Comparison of ENCODE assay signal across 38 cellular contexts in the genomic region with DNA sequence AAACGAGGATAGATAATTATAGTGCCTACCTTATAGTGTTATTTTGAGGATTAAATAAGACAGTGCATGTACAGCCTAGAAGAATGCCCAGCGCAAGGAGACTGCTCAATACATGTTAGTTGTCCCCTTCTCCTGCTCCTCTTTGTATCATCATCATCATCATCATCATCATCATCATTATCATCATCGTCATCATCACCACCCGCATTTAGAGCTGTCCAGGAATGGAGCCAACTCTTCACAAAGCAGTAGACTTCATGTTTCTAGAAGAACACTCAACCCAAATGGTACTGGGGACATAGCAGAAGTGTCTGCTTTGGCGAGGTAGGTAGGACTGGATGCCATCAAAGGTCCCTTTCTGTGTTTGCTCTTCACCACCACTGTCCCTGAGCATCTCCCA.
"Had no signal": no experiment of that assay in that cellular context is flagged by ENCODE, and none has a peak within 500 bp of the region (broad histone marks: within the 10 kb centered on the region; RNA-seq: fewer than 3 reads in every experiment).

No MANE protein-coding gene starts in this region.

- H3K9me3 ChIP-seq: adrenal gland, ascending aorta, body of pancreas, breast epithelium had no signal

- H3K27ac ChIP-seq: adrenal gland, ascending aorta, body of pancreas, brain microvascular endothelial cell, breast epithelium, cardiac muscle cell had no signal

- H3K9me3 Mint-ChIP-seq: activated naive CD4-positive, alpha-beta T cell treated with anti-CD3 and anti-CD28 coated beads, Interleukin-2, amount 10 ng/mL, durations not matched to agents 7 days and 5 days; activated naive CD4-positive, alpha-beta T cell treated with anti-CD3 and anti-CD28 coated beads, Interleukin-2, amount 50 U/mL, for 24 hours; activated naive CD4-positive, alpha-beta T cell treated with anti-CD3 and anti-CD28 coated beads, Interleukin-2, amount 50 U/mL, for 72 hours; activated naive CD8-positive, alpha-beta T cell treated with anti-CD3 and anti-CD28 coated beads for 36 hours; activated naive CD8-positive, alpha-beta T cell treated with anti-CD3 and anti-CD28 coated beads, Interleukin-2, amount 50 U/mL, for 24 hours; activated T-cell treated with anti-CD3 and anti-CD28 coated beads, Interleukin-2, amount 50 U/mL, for 24 hours; activated T-cell treated with anti-CD3 and anti-CD28 coated beads, Interleukin-2, amount 50 U/mL, for 4 hours; activated T-helper 1 cell treated with anti-CD3 and anti-CD28 coated beads, Interleukin-12 subunit alpha, Interleukin-12 subunit beta, Interleukin-2, Interleukin-4 antibody, amounts not matched to agents 30 ng/mL and 10 ng/mL and 1 ng/mL, durations not matched to agents 14 hours and 24 hours and 36 hours; activated T-helper 17 cell treated with anti-CD3 and anti-CD28 coated beads, Interleukin-2, amount 50 U/mL, for 72 hours; activated T-helper 2 cell treated with anti-CD3 and anti-CD28 coated beads, Interferon-gamma antibody, Interleukin-2, Interleukin-4, amounts not matched to agents 10 μg/mL and 5 μg/mL and 100 μg/mL, durations not matched to agents 14 hours and 24 hours and 36 hours; central memory CD8-positive, alpha-beta T cell had no signal

- H3K27me3 ChIP-seq: adrenal gland, ascending aorta, body of pancreas, brain microvascular endothelial cell, breast epithelium, cardiac muscle cell had no signal

- H3K4me3 ChIP-seq: adrenal gland, ascending aorta, body of pancreas, breast epithelium, cardiac muscle cell had no signal

- H3K4me1 ChIP-seq: adrenal gland, ascending aorta, body of pancreas, breast epithelium had no signal

- H3K36me3 Mint-ChIP-seq: activated naive CD4-positive, alpha-beta T cell treated with anti-CD3 and anti-CD28 coated beads, Interleukin-2, amount 10 ng/mL, durations not matched to agents 7 days and 5 days; activated naive CD4-positive, alpha-beta T cell treated with anti-CD3 and anti-CD28 coated beads, Interleukin-2, amount 50 U/mL, for 24 hours; activated naive CD4-positive, alpha-beta T cell treated with anti-CD3 and anti-CD28 coated beads, Interleukin-2, amount 50 U/mL, for 72 hours; activated naive CD8-positive, alpha-beta T cell treated with anti-CD3 and anti-CD28 coated beads for 36 hours; activated naive CD8-positive, alpha-beta T cell treated with anti-CD3 and anti-CD28 coated beads, Interleukin-2, amount 10 ng/mL, durations not matched to agents 7 days and 5 days; brain had no signal

- H3K27ac Mint-ChIP-seq: activated naive CD4-positive, alpha-beta T cell treated with anti-CD3 and anti-CD28 coated beads for 36 hours; activated naive CD4-positive, alpha-beta T cell treated with anti-CD3 and anti-CD28 coated beads, Interleukin-2, amount 10 ng/mL, durations not matched to agents 7 days and 5 days; activated naive CD4-positive, alpha-beta T cell treated with anti-CD3 and anti-CD28 coated beads, Interleukin-2, amount 50 U/mL, for 24 hours; activated naive CD4-positive, alpha-beta T cell treated with anti-CD3 and anti-CD28 coated beads, Interleukin-2, amount 50 U/mL, for 72 hours; activated naive CD8-positive, alpha-beta T cell; activated naive CD8-positive, alpha-beta T cell treated with anti-CD3 and anti-CD28 coated beads for 36 hours; activated naive CD8-positive, alpha-beta T cell treated with anti-CD3 and anti-CD28 coated beads, Interleukin-2, amount 10 ng/mL, durations not matched to agents 7 days and 5 days; activated naive CD8-positive, alpha-beta T cell treated with anti-CD3 and anti-CD28 coated beads, Interleukin-2, amount 50 U/mL, for 24 hours; activated T-cell treated with anti-CD3 and anti-CD28 coated beads, Interleukin-2, amount 50 U/mL, for 24 hours; activated T-cell treated with anti-CD3 and anti-CD28 coated beads, Interleukin-2, amount 50 U/mL, for 72 hours; activated T-helper 1 cell treated with anti-CD3 and anti-CD28 coated beads, Interleukin-12 subunit alpha, Interleukin-12 subunit beta, Interleukin-2, Interleukin-4 antibody, amounts not matched to agents 30 ng/mL and 10 ng/mL and 1 ng/mL, durations not matched to agents 14 hours and 24 hours and 36 hours; activated T-helper 17 cell treated with anti-CD3 and anti-CD28 coated beads, Interleukin-2, amount 50 U/mL, for 72 hours; activated T-helper 2 cell treated with anti-CD3 and anti-CD28 coated beads, Interferon-gamma antibody, Interleukin-2, Interleukin-4, amounts not matched to agents 10 μg/mL and 5 μg/mL and 100 μg/mL, durations not matched to agents 14 hours and 24 hours and 36 hours; brain had no signal

- H3K36me3 ChIP-seq: adrenal gland, ascending aorta, brain microvascular endothelial cell, breast epithelium, cardiac muscle cell had no signal

- ATAC-seq: activated naive CD4-positive, alpha-beta T cell treated with anti-CD3 and anti-CD28 coated beads, Interleukin-2, amount 50 U/mL, for 72 hours; activated naive CD8-positive, alpha-beta T cell treated with anti-CD3 and anti-CD28 coated beads, Interleukin-2, amount 50 U/mL, for 24 hours; activated T-cell treated with anti-CD3 and anti-CD28 coated beads, Interleukin-2, amount 50 U/mL, for 4 hours; activated T-cell treated with anti-CD3 and anti-CD28 coated beads, Interleukin-2, amount 50 U/mL, for 72 hours; activated T-helper 17 cell treated with anti-CD3 and anti-CD28 coated beads, Interleukin-2, amount 50 U/mL, for 72 hours; body of pancreas had no signal

- FAIRE-seq: astrocyte, bronchial epithelial cell had no signal

- DNase-seq: activated effector memory CD4-positive, alpha-beta T cell treated with anti-CD3 and anti-CD28 coated beads, Interleukin-2, amount 50 U/mL, for 16 hours; activated effector memory CD4-positive, alpha-beta T cell treated with Interleukin-2 at 50 U/mL for 16 hours; activated gamma-delta T cell; activated gamma-delta T cell treated with Interleukin-2 at 50 U/mL for 16 hours; activated naive CD4-positive, alpha-beta T cell; activated naive CD4-positive, alpha-beta T cell treated with anti-CD3 and anti-CD28 coated beads for 36 hours; activated naive CD4-positive, alpha-beta T cell treated with anti-CD3 and anti-CD28 coated beads, Interleukin-2, amount 10 ng/mL, durations not matched to agents 7 days and 5 days; activated naive CD4-positive, alpha-beta T cell treated with anti-CD3 and anti-CD28 coated beads, Interleukin-2, amount 50 U/mL, for 16 hours; activated naive CD4-positive, alpha-beta T cell treated with Interleukin-2 at 50 U/mL for 16 hours; activated naive CD8-positive, alpha-beta T cell treated with anti-CD3 and anti-CD28 coated beads for 36 hours; activated naive CD8-positive, alpha-beta T cell treated with anti-CD3 and anti-CD28 coated beads, Interleukin-2, amount 10 ng/mL, durations not matched to agents 7 days and 5 days; activated naive CD8-positive, alpha-beta T cell treated with anti-CD3 and anti-CD28 coated beads, Interleukin-2, amount 50 U/mL, for 24 hours; activated T-cell treated with anti-CD3 and anti-CD28 coated beads, Interleukin-2, amount 50 U/mL, for 1 hour; activated T-cell treated with anti-CD3 and anti-CD28 coated beads, Interleukin-2, amount 50 U/mL, for 24 hours; activated T-cell treated with anti-CD3 and anti-CD28 coated beads, Interleukin-2, amount 50 U/mL, for 4 hours; activated T-cell treated with anti-CD3 and anti-CD28 coated beads, Interleukin-2, amount 50 U/mL, for 48 hours; activated T-cell treated with anti-CD3 and anti-CD28 coated beads, Interleukin-2, amount 50 U/mL, for 72 hours; adrenal gland; amniotic stem cell; amygdala; anterior cingulate cortex; aorta; body of pancreas; brain microvascular endothelial cell; central memory CD4-positive, alpha-beta T cell had no signal

- H3K27me3 Mint-ChIP-seq: activated naive CD4-positive, alpha-beta T cell treated with anti-CD3 and anti-CD28 coated beads, Interleukin-2, amount 50 U/mL, for 24 hours; activated naive CD8-positive, alpha-beta T cell had no signal

- H3K4me3 Mint-ChIP-seq: activated naive CD4-positive, alpha-beta T cell treated with anti-CD3 and anti-CD28 coated beads for 36 hours; activated naive CD4-positive, alpha-beta T cell treated with anti-CD3 and anti-CD28 coated beads, Interleukin-2, amount 10 ng/mL, durations not matched to agents 7 days and 5 days; activated naive CD4-positive, alpha-beta T cell treated with anti-CD3 and anti-CD28 coated beads, Interleukin-2, amount 50 U/mL, for 24 hours; activated naive CD8-positive, alpha-beta T cell; activated naive CD8-positive, alpha-beta T cell treated with anti-CD3 and anti-CD28 coated beads for 36 hours; activated naive CD8-positive, alpha-beta T cell treated with anti-CD3 and anti-CD28 coated beads, Interleukin-2, amount 10 ng/mL, durations not matched to agents 7 days and 5 days; activated naive CD8-positive, alpha-beta T cell treated with anti-CD3 and anti-CD28 coated beads, Interleukin-2, amount 50 U/mL, for 24 hours; activated T-cell treated with anti-CD3 and anti-CD28 coated beads, Interleukin-2, amount 50 U/mL, for 24 hours; activated T-cell treated with anti-CD3 and anti-CD28 coated beads, Interleukin-2, amount 50 U/mL, for 4 hours; activated T-cell treated with anti-CD3 and anti-CD28 coated beads, Interleukin-2, amount 50 U/mL, for 72 hours; activated T-helper 1 cell treated with anti-CD3 and anti-CD28 coated beads, Interleukin-12 subunit alpha, Interleukin-12 subunit beta, Interleukin-2, Interleukin-4 antibody, amounts not matched to agents 30 ng/mL and 10 ng/mL and 1 ng/mL, durations not matched to agents 14 hours and 24 hours and 36 hours; activated T-helper 17 cell treated with anti-CD3 and anti-CD28 coated beads, Interleukin-2, amount 50 U/mL, for 72 hours; brain; central memory CD8-positive, alpha-beta T cell had no signal

- H3K4me1 Mint-ChIP-seq: activated naive CD4-positive, alpha-beta T cell treated with anti-CD3 and anti-CD28 coated beads, Interleukin-2, amount 10 ng/mL, durations not matched to agents 7 days and 5 days; activated naive CD4-positive, alpha-beta T cell treated with anti-CD3 and anti-CD28 coated beads, Interleukin-2, amount 50 U/mL, for 24 hours; activated naive CD8-positive, alpha-beta T cell treated with anti-CD3 and anti-CD28 coated beads for 36 hours; activated naive CD8-positive, alpha-beta T cell treated with anti-CD3 and anti-CD28 coated beads, Interleukin-2, amount 10 ng/mL, durations not matched to agents 7 days and 5 days; activated naive CD8-positive, alpha-beta T cell treated with anti-CD3 and anti-CD28 coated beads, Interleukin-2, amount 50 U/mL, for 24 hours; activated T-helper 17 cell treated with anti-CD3 and anti-CD28 coated beads, Interleukin-2, amount 50 U/mL, for 72 hours; brain; central memory CD8-positive, alpha-beta T cell had no signal
